ENCODE assay signal across 8 cellular contexts in genomic region chr12:68317047-68317667, GRCh38. TPM values are rescaled to one million over a fixed set of nuclear protein-coding genes. Genes with fewer than 3 reads are reported as not detected.
DNase-seq lines count a peak whose midpoint lies in the region; ATAC-seq and TF ChIP-seq lines count a peak whose summit lies in the region.

No MANE protein-coding gene starts in this region.

- H3K9me3 ChIP-seq in Peyer's patch: no peaks in the 10 kb centered on the region
- no peaks in the 10 kb centered on the region for H3K9me3 ChIP-seq in mammary epithelial cell (replicated peaks; ENCODE audit: insufficient read depth, low read length)
- no peaks in the 10 kb centered on the region for H3K9me3 ChIP-seq in mesenchymal stem cell (ENCODE audit: control insufficient read depth, low read length)
- no peaks in the 10 kb centered on the region for H3K9me3 ChIP-seq in tibial nerve

- no peaks in the 10 kb centered on the region for H3K79me1 ChIP-seq in mesenchymal stem cell (replicated peaks; ENCODE audit: low read length, poor library complexity, severe bottlenecking)

- H3K18ac ChIP-seq in mesenchymal stem cell (ENCODE audit: low read depth in 1 of 2, low read length in 2 of 2): no peak overlapping the region

- H2BK120ac ChIP-seq in mesenchymal stem cell (ENCODE audit: low read depth, low read length): no peak overlapping the region

- intact Hi-C loops in mammary epithelial cell (cut with micrococcal nuclease): loop anchor here (1.0 kb wide), 3 partner anchors 80 to 277 kb away; no protein-coding TSS in a partner anchor

- TF ChIP-seq POLR2A in Peyer's patch (IDR thresholded peaks at IDR 0.05) (no peak), tibial nerve (IDR thresholded peaks at IDR 0.05) (no peak)

- DNase-seq in D341Med (ENCODE audit: low spot score) (peak; percentile 30), HFF-Myc (ENCODE audit: extremely low read depth, low read depth) (no peak), Peyer's patch (peak in 2 of 3 donors; percentile 33 to 63), mammary epithelial cell (no peak), mesenchymal stem cell (peak; percentile 59), tibial nerve (ENCODE audit: low spot score in 2 of 2) (peak in 1 of 2 donors; percentile 56)

- H4K91ac ChIP-seq in mesenchymal stem cell (ENCODE audit: low read length): no peak overlapping the region

- no peak overlapping the region for H3K4me2 ChIP-seq in mammary epithelial cell (ENCODE audit: insufficient read depth, low read depth, low read length)
- no peak overlapping the region for H3K4me2 ChIP-seq in mesenchymal stem cell (ENCODE audit: low read length, poor library complexity, severe bottlenecking)

- no peak overlapping the region for H2BK5ac ChIP-seq in mesenchymal stem cell (ENCODE audit: low read depth, low read length, poor library complexity, severe bottlenecking)

- dilution Hi-C loops in mammary epithelial cell (cut with HindIII; ENCODE audit: low sequenced_read_pairs): no loop called here

- no peak overlapping the region for H2BK15ac ChIP-seq in mesenchymal stem cell (ENCODE audit: low read depth, poor library complexity, severe bottlenecking)

- ATAC-seq in HG03442 (IDR thresholded peaks at IDR 0.05; ENCODE audit: unreplicated experiment) (no peak), GM18502 (IDR thresholded peaks at IDR 0.05; ENCODE audit: poor library complexity, unreplicated experiment) (no peak)

- BruUV-seq in mammary epithelial cell (replicated peaks; lab: Mats Ljungman, UMichigan): no TSS peak

- H3K27me3 ChIP-seq in Peyer's patch: no peaks in the 10 kb centered on the region
- H3K27me3 ChIP-seq in mammary epithelial cell (ENCODE audit: insufficient read depth, low read length): no peaks in the 10 kb centered on the region
- no peaks in the 10 kb centered on the region for H3K27me3 ChIP-seq in mesenchymal stem cell (ENCODE audit: control insufficient read depth in 1 of 2, insufficient read depth in 1 of 2, low read length in 2 of 2)
- H3K27me3 ChIP-seq in tibial nerve: no peaks in the 10 kb centered on the region

- TF ChIP-seq CTCF in HFF-Myc (IDR thresholded peaks at IDR 0.05; ENCODE audit: low read depth, low read length, missing control alignments) (peak; percentile 43), Peyer's patch (IDR thresholded peaks at IDR 0.05) (peak; percentile 30 to 83 (median 68)), mammary epithelial cell (conservative IDR thresholded peaks at IDR 0.05 in 1 of 2, IDR thresholded peaks at IDR 0.05 in 1 of 2; ENCODE audit: extremely low read depth in 1 of 2, insufficient read depth in 1 of 2, low read depth in 1 of 2, low read length in 2 of 2) (peak; percentile 55 to 57), tibial nerve (IDR thresholded peaks at IDR 0.05) (peak; percentile 52 to 63 (median 55))

- H2AK5ac ChIP-seq in mesenchymal stem cell (ENCODE audit: low read length, severe bottlenecking): no peak overlapping the region

- no peaks in the 10 kb centered on the region for H3K79me2 ChIP-seq in mammary epithelial cell (ENCODE audit: insufficient read depth, low read length)

- in situ Hi-C loops in mammary epithelial cell (cut with MboI; ENCODE audit: low sequenced_read_pairs in 2 of 2): loop anchor here in 1 of 2 donors (25.0 kb wide), 1 partner anchor 280 kb away; no protein-coding TSS in a partner anchor

- H3K4me3 ChIP-seq in HFF-Myc (replicated peaks; ENCODE audit: low read depth, low read length) (no peak overlapping the region), Peyer's patch (no peak overlapping the region), mammary epithelial cell (replicated peaks in 1 of 3; ENCODE audit: insufficient read depth in 1 of 3, low read depth in 2 of 3, low read length in 3 of 3) (no peak overlapping the region), mesenchymal stem cell (ENCODE audit: insufficient read depth in 1 of 2, low read depth in 1 of 2, low read length in 2 of 2) (no peak overlapping the region), tibial nerve (no peak overlapping the region)

- H3K27ac ChIP-seq in Peyer's patch (no peak overlapping the region), mammary epithelial cell (ENCODE audit: insufficient read depth, low read depth, low read length) (no peak overlapping the region), mesenchymal stem cell (ENCODE audit: low read length, poor library complexity, severe bottlenecking) (no peak overlapping the region), tibial nerve (no peak overlapping the region)

- 89% methylated on average over 1 of the region's 1 CpG for WGBS in mammary epithelial cell (ENCODE audit: low coverage, missing lambda C conversion rate)
- WGBS in mesenchymal stem cell: 100% methylated on average over 1 of the region's 1 CpG
- WGBS in tibial nerve, 2 donors: 86 to 93% methylated on average over 1 of the region's 1 CpG

- H3K23ac ChIP-seq in mesenchymal stem cell (ENCODE audit: low read length in 2 of 2): no peak overlapping the region

- no peak overlapping the region for H3K4ac ChIP-seq in mesenchymal stem cell (ENCODE audit: low read depth in 1 of 2, low read length in 2 of 2)

- H3K4me1 ChIP-seq in Peyer's patch (no peaks in the 10 kb centered on the region), mammary epithelial cell (ENCODE audit: insufficient read depth, low read length) (no peaks in the 10 kb centered on the region), mesenchymal stem cell (ENCODE audit: control insufficient read depth, insufficient read depth, low read depth, low read length) (no peaks in the 10 kb centered on the region), tibial nerve (peaks cover 0 to 6% (median 0%) of the 10 kb centered on the region in 4 donors)

- H2AFZ ChIP-seq in mammary epithelial cell (ENCODE audit: low read depth, low read length) (no peak overlapping the region), mesenchymal stem cell (ENCODE audit: low read depth, low read length) (no peak overlapping the region)

- H3K36me3 ChIP-seq in Peyer's patch (peaks cover 0 to 21% (median 0%) of the 10 kb centered on the region in 3 donors), mammary epithelial cell (ENCODE audit: insufficient read depth, low read length) (peaks cover 7% of the 10 kb centered on the region), mesenchymal stem cell (ENCODE audit: control insufficient read depth in 1 of 2, insufficient read depth in 2 of 2, low read depth in 1 of 2, low read length in 2 of 2) (peaks cover 3 to 27% of the 10 kb centered on the region in 2 experiments), tibial nerve (peaks cover 0 to 38% (median 0%) of the 10 kb centered on the region in 3 donors)

- no peak for TF ChIP-seq EP300 in tibial nerve (IDR thresholded peaks at IDR 0.05)

- H3K9ac ChIP-seq in mammary epithelial cell (ENCODE audit: insufficient read depth, low read length) (no peak overlapping the region), mesenchymal stem cell (ENCODE audit: low read length) (no peak overlapping the region)

- H4K20me1 ChIP-seq in mammary epithelial cell (ENCODE audit: insufficient read depth, low read length): no peaks in the 10 kb centered on the region

- no peak overlapping the region for H4K8ac ChIP-seq in mesenchymal stem cell (ENCODE audit: low read length)

- CTCF ChIA-PET in mammary epithelial cell (lab: Charles Lee; ENCODE audit: low non-redundant PET): interaction anchor here (0.9 kb wide), 2 partner anchors 56 to 276 kb away, joined by 8 read pairs; no protein-coding TSS in a partner anchor

- H3K14ac ChIP-seq in mesenchymal stem cell (ENCODE audit: low read length in 2 of 2): no peak overlapping the region

- H2BK12ac ChIP-seq in mesenchymal stem cell (ENCODE audit: low read length in 2 of 2): no peak overlapping the region

RNA-seq across cellular contexts. Expression of gene MDM1, which starts 15.0 kb away (rescaled TPM):
- total RNA-seq in Peyer's patch (10 to 100 TPM in 3 of 4 donors, 1 to 10 TPM in 1; 5.2 to 46.2 (median 14.5) TPM), mammary epithelial cell (10 to 100 TPM; 10.0 to 10.4 TPM), tibial nerve (10 to 100 TPM; 11.2 to 49.8 (median 23.3) TPM)
- polyA plus RNA-seq in mammary epithelial cell: 3.2 TPM
- polyA minus RNA-seq in mammary epithelial cell: 10.6 TPM
- 4.2 TPM for polyA plus RNA-seq in mesenchymal stem cell (2013, experiment 1 of 2)
- polyA plus RNA-seq in mesenchymal stem cell (2013, experiment 2 of 2): 4.4 TPM

Comparison
In these comparisons a context has a peak if more than half of its experiments do, and no peak if none do; other contexts are left out.
1. DNase-seq: peak in D341Med (single experiment), Peyer's patch (2 of 3) and mesenchymal stem cell (single experiment); none in HFF-Myc (single experiment) and mammary epithelial cell (single experiment).
2. Peak in every context shown above with its lines, with median percentiles within 50 percentile points of each other: CTCF ChIP-seq.